1 cellular context compared by ENCODE assay signal in genomic region chr10:50572017-50572491, GRCh38.
TF ChIP-seq lines count a peak whose summit lies in the region.

No MANE protein-coding gene starts in this region.

TF ChIP-seq in HepG2, 621 proteins besides CTCF, POLR2A, EP300 and RAD21 (continued from another document and continues in another):
- TF ChIP-seq ZNF281 (CRISPR knock-in tag; IDR thresholded peaks at IDR 0.05; ENCODE audit: borderline replicate concordance) (peak; percentile 34; the same call in 1 of the 2 replicates), MXI1 (IDR thresholded peaks at IDR 0.05; ENCODE audit: borderline replicate concordance, low read depth, low read length) (peak; percentile 40; the same call in 1 of the 3 replicates), CHD4 (IDR thresholded peaks at IDR 0.05; ENCODE audit: borderline replicate concordance, low read length) (peak; percentile 85; the same call in 1 of the 2 replicates), E2F2 (CRISPR knock-in tag; IDR thresholded peaks at IDR 0.05; ENCODE audit: borderline replicate concordance) (no peak), CREB1 (IDR thresholded peaks at IDR 0.05) (no peak), CREB1 (CRISPR knock-in tag; IDR thresholded peaks at IDR 0.05) (peak; percentile 50; the same call in 1 of the 2 replicates), ATF3 (CRISPR knock-in tag; IDR thresholded peaks at IDR 0.05) (peak; percentile 72), ZSCAN21 (CRISPR knock-in tag; IDR thresholded peaks at IDR 0.05; ENCODE audit: borderline replicate concordance) (0 out of 2 replicates have a peak, but pooled peaks have one; percentile 37), ZNF253 (CRISPR knock-in tag; IDR thresholded peaks at IDR 0.05; ENCODE audit: borderline replicate concordance) (no peak), ZNF280D (CRISPR knock-in tag; IDR thresholded peaks at IDR 0.05) (0 out of 2 replicates have a peak, but pooled peaks have one; percentile 53), ZNF614 (CRISPR knock-in tag; IDR thresholded peaks at IDR 0.05; ENCODE audit: borderline replicate concordance) (peak; percentile 88), KLF16 (CRISPR knock-in tag; IDR thresholded peaks at IDR 0.05) (peak in 1 of 2 experiments; percentile 82; a peak in 1 of 4 replicates), ZNF501 (CRISPR knock-in tag; IDR thresholded peaks at IDR 0.05) (peak; percentile 24; the same call in 1 of the 2 replicates), BORCS8-MEF2B (CRISPR knock-in tag; IDR thresholded peaks at IDR 0.05) (no peak), ZNF572 (CRISPR knock-in tag; IDR thresholded peaks at IDR 0.05) (0 out of 2 replicates have a peak, but pooled peaks have one; percentile 30), NR2F1 (CRISPR knock-in tag; IDR thresholded peaks at IDR 0.05) (peak; percentile 74 to 81; a peak in 3 of 4 replicates), ZSCAN9 (CRISPR knock-in tag; IDR thresholded peaks at IDR 0.05; ENCODE audit: borderline replicate concordance) (peak; percentile 81; the same call in 1 of the 2 replicates), CCDC6 (CRISPR knock-in tag; IDR thresholded peaks at IDR 0.05) (peak; percentile 53; the same call in 1 of the 2 replicates), ZNF772 (CRISPR knock-in tag; IDR thresholded peaks at IDR 0.05) (peak; percentile 47; the same call in 1 of the 2 replicates), HNF4G (IDR thresholded peaks at IDR 0.05; ENCODE audit: borderline replicate concordance, low read depth, low read length) (peak; percentile 98), HNF4G (CRISPR knock-in tag; IDR thresholded peaks at IDR 0.05; ENCODE audit: borderline replicate concordance, low read depth) (peak; percentile 92; the same call in 1 of the 2 replicates), HOXA3 (CRISPR knock-in tag; IDR thresholded peaks at IDR 0.05) (peak; percentile 62; the same call in 1 of the 2 replicates), ZNF740 (CRISPR knock-in tag; IDR thresholded peaks at IDR 0.05) (no peak), PHF5A (CRISPR knock-in tag; IDR thresholded peaks at IDR 0.05; ENCODE audit: low read depth, unreplicated experiment) (peak; percentile 54), THAP11 (CRISPR knock-in tag; IDR thresholded peaks at IDR 0.05) (peak; percentile 68), UBTF (CRISPR knock-in tag; IDR thresholded peaks at IDR 0.05) (no peak), BRCA1 (CRISPR knock-in tag; IDR thresholded peaks at IDR 0.05) (no peak), SRY (CRISPR knock-in tag; IDR thresholded peaks at IDR 0.05) (no peak), YEATS4 (CRISPR knock-in tag; IDR thresholded peaks at IDR 0.05; ENCODE audit: borderline replicate concordance) (peak; percentile 60; the same call in 1 of the 2 replicates), ZHX1 (CRISPR knock-in tag; IDR thresholded peaks at IDR 0.05; ENCODE audit: low read depth) (peak; percentile 65; the same call in 1 of the 2 replicates), CBFB (CRISPR knock-in tag; IDR thresholded peaks at IDR 0.05) (peak; percentile 82), CERS6 (CRISPR knock-in tag; IDR thresholded peaks at IDR 0.05) (no peak), ZSCAN25 (CRISPR knock-in tag; IDR thresholded peaks at IDR 0.05) (peak; percentile 84), ZNF101 (CRISPR knock-in tag; IDR thresholded peaks at IDR 0.05; ENCODE audit: borderline replicate concordance, low read depth) (0 out of 2 replicates have a peak, but pooled peaks have one; percentile 18), ZFP1 (CRISPR knock-in tag; IDR thresholded peaks at IDR 0.05) (peak; percentile 71; the same call in 1 of the 2 replicates), MYPOP (CRISPR knock-in tag; IDR thresholded peaks at IDR 0.05) (peak; percentile 48; the same call in 1 of the 2 replicates), ZNF432 (CRISPR knock-in tag; IDR thresholded peaks at IDR 0.05; ENCODE audit: borderline replicate concordance) (no peak), SAP130 (CRISPR knock-in tag; IDR thresholded peaks at IDR 0.05; ENCODE audit: low read depth) (peak; percentile 77), ARID3A (IDR thresholded peaks at IDR 0.05; ENCODE audit: low read depth, low read length) (0 out of 2 replicates have a peak, but pooled peaks have one; percentile 18), ISL2 (CRISPR knock-in tag; IDR thresholded peaks at IDR 0.05) (0 out of 2 replicates have a peak, but pooled peaks have one; percentile 40), NFKBIZ (CRISPR knock-in tag; IDR thresholded peaks at IDR 0.05) (peak; percentile 66), ZNF570 (CRISPR knock-in tag; IDR thresholded peaks at IDR 0.05; ENCODE audit: borderline replicate concordance) (no peak), ZNF619 (CRISPR knock-in tag; IDR thresholded peaks at IDR 0.05) (no peak), KDM1A (CRISPR knock-in tag; IDR thresholded peaks at IDR 0.05) (0 out of 2 replicates have a peak, but pooled peaks have one; percentile 45)
